1 cellular context compared by ENCODE assay signal in the genomic region with DNA sequence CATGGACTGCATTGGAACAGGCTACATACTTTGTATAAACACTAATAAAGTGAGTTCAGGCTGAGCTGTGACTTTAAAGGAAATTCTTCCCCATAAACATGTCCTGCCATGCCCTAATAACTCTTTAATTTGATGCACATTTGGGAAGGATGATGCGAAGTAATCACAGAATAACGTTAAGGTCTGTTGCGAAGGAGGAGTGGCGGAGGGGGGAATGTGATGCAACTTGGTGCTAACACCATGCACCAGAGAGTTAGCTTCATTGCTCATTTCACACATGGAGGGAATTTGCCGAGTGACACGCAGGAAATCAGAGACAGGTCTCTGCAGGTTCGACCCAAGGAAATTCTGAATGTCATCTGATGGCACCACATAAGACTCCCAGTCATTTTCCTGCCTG.
TF ChIP-seq lines count a peak whose summit lies in the region.

No MANE protein-coding gene starts in this region.

TF ChIP-seq in IMR-90, 13 proteins besides CTCF, POLR2A, EP300 and RAD21:
- no peak for TF ChIP-seq RFX5 (IDR thresholded peaks at IDR 0.05; ENCODE audit: low read depth, low read length)
- no peak for TF ChIP-seq SMC3 (IDR thresholded peaks at IDR 0.05; ENCODE audit: low read depth, low read length)
- no peak for TF ChIP-seq FOS (IDR thresholded peaks at IDR 0.05; ENCODE audit: low read depth, low read length)
- TF ChIP-seq MAFK (IDR thresholded peaks at IDR 0.05; ENCODE audit: low read depth, low read length): no peak
- TF ChIP-seq, protein P1, sequence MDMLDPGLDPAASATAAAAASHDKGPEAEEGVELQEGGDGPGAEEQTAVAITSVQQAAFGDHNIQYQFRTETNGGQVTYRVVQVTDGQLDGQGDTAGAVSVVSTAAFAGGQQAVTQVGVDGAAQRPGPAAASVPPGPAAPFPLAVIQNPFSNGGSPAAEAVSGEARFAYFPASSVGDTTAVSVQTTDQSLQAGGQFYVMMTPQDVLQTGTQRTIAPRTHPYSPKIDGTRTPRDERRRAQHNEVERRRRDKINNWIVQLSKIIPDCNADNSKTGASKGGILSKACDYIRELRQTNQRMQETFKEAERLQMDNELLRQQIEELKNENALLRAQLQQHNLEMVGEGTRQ (IDR thresholded peaks at IDR 0.05; ENCODE audit: low read depth, low read length): no peak
- no peak for TF ChIP-seq BHLHE40 (IDR thresholded peaks at IDR 0.05; ENCODE audit: low read depth, low read length)
- no peak for TF ChIP-seq NFE2L2 (IDR thresholded peaks at IDR 0.05; ENCODE audit: low read depth, low read length)
- TF ChIP-seq CEBPB (IDR thresholded peaks at IDR 0.05; ENCODE audit: low read depth, low read length): no peak
- TF ChIP-seq MAZ (IDR thresholded peaks at IDR 0.05; ENCODE audit: borderline replicate concordance, low read depth, low read length): no peak
- TF ChIP-seq CHD1 (IDR thresholded peaks at IDR 0.05; ENCODE audit: low read depth, low read length): no peak
- no peak for TF ChIP-seq MXI1 (IDR thresholded peaks at IDR 0.05; ENCODE audit: borderline replicate concordance, low read depth, low read length)
- no peak for TF ChIP-seq RCOR1 (IDR thresholded peaks at IDR 0.05; ENCODE audit: insufficient replicate concordance, low read length)
- TF ChIP-seq, protein P2, sequence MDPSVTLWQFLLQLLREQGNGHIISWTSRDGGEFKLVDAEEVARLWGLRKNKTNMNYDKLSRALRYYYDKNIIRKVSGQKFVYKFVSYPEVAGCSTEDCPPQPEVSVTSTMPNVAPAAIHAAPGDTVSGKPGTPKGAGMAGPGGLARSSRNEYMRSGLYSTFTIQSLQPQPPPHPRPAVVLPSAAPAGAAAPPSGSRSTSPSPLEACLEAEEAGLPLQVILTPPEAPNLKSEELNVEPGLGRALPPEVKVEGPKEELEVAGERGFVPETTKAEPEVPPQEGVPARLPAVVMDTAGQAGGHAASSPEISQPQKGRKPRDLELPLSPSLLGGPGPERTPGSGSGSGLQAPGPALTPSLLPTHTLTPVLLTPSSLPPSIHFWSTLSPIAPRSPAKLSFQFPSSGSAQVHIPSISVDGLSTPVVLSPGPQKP (IDR thresholded peaks at IDR 0.05; ENCODE audit: borderline replicate concordance, low read depth, low read length): no peak
TF ChIP-seq in IMR-90: peak in this region for 0.
